In the genomic region with DNA sequence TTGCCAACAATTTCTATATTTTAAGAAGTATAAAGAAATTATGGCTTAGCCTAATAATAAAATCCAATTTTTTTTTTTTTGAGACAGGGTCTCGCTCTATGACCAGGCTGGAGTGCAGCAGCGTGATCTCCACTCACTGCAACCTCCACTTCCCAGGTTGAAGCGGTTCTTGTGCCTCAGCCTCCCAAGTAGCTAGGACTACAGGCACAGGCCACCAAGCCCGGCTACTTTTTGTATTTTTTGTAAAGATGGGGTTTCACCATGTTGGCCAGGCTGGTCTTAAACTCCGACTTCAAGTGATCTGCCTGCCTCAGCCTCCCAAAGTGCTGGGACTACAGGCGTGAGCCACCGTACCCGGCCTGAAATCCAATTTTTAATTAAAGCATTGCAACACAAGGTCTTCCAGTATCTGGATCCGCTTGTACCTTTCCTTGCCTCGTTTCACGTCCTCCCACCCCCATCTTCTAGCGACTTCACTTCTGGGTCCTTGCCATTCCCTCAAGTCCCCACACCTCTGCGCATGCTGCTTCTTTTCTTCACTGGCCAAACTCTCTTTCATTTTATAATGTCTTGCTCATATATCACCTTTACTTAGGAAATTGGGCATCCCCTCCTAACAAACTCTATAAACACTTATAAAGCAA, we compare ENCODE assay signal across 10 cellular contexts. TPM values are rescaled to one million over a fixed set of nuclear protein-coding genes. Genes with fewer than 3 reads are reported as not detected.
DNase-seq lines count a peak whose midpoint lies in the region; ATAC-seq and TF ChIP-seq lines count a peak whose summit lies in the region.
"Had no signal": no experiment of that assay in that cellular context is flagged by ENCODE, and none has a peak within 500 bp of the region (broad histone marks: within the 10 kb centered on the region; RNA-seq: fewer than 3 reads in every experiment).

No MANE protein-coding gene starts in this region.

- H3K27me3 ChIP-seq in sigmoid colon, result no peaks in the 10 kb centered on the region

- WGBS in sigmoid colon, 2 donors, result 69 to 74% methylated on average over 13 of the region's 13 CpGs

- H3K9me3 Mint-ChIP-seq in stimulated activated memory B cell treated with anti-CD40 and anti-IgM and Interleukin-4, amounts not matched to agents 10 μg/mL and 1 μg/mL and 100 μg/mL, for 72 hours, result no peaks in the 10 kb centered on the region
- H3K9me3 Mint-ChIP-seq: memory B cell had no signal

- H3K4me1 Mint-ChIP-seq in stimulated activated memory B cell treated with anti-CD40 and anti-IgM and Interleukin-4, amounts not matched to agents 10 μg/mL and 1 μg/mL and 100 μg/mL, for 72 hours, result peaks cover 62% of the 10 kb centered on the region

- TF ChIP-seq EP300 in sigmoid colon (IDR thresholded peaks at IDR 0.05), result no peak

- no peak overlapping the region for H3K4me3 Mint-ChIP-seq in stimulated activated memory B cell treated with anti-CD40 and anti-IgM and Interleukin-4, amounts not matched to agents 10 μg/mL and 1 μg/mL and 100 μg/mL, for 72 hours

- H3K9me3 ChIP-seq in sigmoid colon, result no peaks in the 10 kb centered on the region

- peaks cover 27% of the 10 kb centered on the region for H3K36me3 Mint-ChIP-seq in stimulated activated memory B cell treated with anti-CD40 and anti-IgM and Interleukin-4, amounts not matched to agents 10 μg/mL and 1 μg/mL and 100 μg/mL, for 72 hours

- no peaks in the 10 kb centered on the region for H3K27me3 Mint-ChIP-seq in stimulated activated memory B cell treated with anti-CD40 and anti-IgM and Interleukin-4, amounts not matched to agents 10 μg/mL and 1 μg/mL and 100 μg/mL, for 72 hours
- H3K27me3 Mint-ChIP-seq: memory B cell had no signal

- no peak for TF ChIP-seq CTCF in sigmoid colon (IDR thresholded peaks at IDR 0.05)

- peaks cover 0 to 66% (median 59%) of the 10 kb centered on the region in 4 donors for H3K4me1 ChIP-seq in sigmoid colon

- peak overlapping the region; percentile 97 for H3K4me3 ChIP-seq in GM08714 (ENCODE audit: low read length)
- peak overlapping the region in 3 of 4 donors; percentile 63 to 85 (median 83) for H3K4me3 ChIP-seq in sigmoid colon

- H3K36me3 ChIP-seq in sigmoid colon, result no peaks in the 10 kb centered on the region

- H3K27ac ChIP-seq in sigmoid colon, result peak overlapping the region; percentile 91 to 99 (median 97)

- DNase-seq in OCI-M1 (lab: John Stamatoyannopoulos, UW), result peak; percentile 58
- peak; percentile 27 to 31 for DNase-seq in erythroblast (lab: John Stamatoyannopoulos, UW)
- DNase-seq in sigmoid colon, result no peak
- no peak for DNase-seq in activated CD4-positive, alpha-beta T cell treated with anti-CD3 and anti-CD28 coated beads for 48 hours
- DNase-seq in putamen (ENCODE audit: low spot score), result no peak
- DNase-seq in SW480 (ENCODE audit: low spot score), result no peak
- DNase-seq: activated T-cell treated with anti-CD3 and anti-CD28 coated beads, Interleukin-2, amount 50 U/mL, for 1 hour had no signal

- intact Hi-C loops in sigmoid colon (cut with DNase I), result loop anchor here (5.0 to 10.0 kb wide), 3 partner anchors 142 to 392 kb away; partner anchors contain the start of gene ZZZ3

- H3K27ac Mint-ChIP-seq in stimulated activated memory B cell treated with anti-CD40 and anti-IgM and Interleukin-4, amounts not matched to agents 10 μg/mL and 1 μg/mL and 100 μg/mL, for 72 hours, result no peak overlapping the region
- H3K27ac Mint-ChIP-seq: memory B cell had no signal

- TF ChIP-seq POLR2A in erythroblast (IDR thresholded peaks at IDR 0.05; ENCODE audit: low read length), result no peak
- TF ChIP-seq POLR2A in sigmoid colon (IDR thresholded peaks at IDR 0.05), result no peak

- no peak for ATAC-seq in stimulated activated memory B cell treated with anti-CD40 and anti-IgM and Interleukin-4, amounts not matched to agents 10 μg/mL and 1 μg/mL and 100 μg/mL, for 72 hours

RNA-seq across cellular contexts. Expression of gene FUBP1, which starts 2.3 kb away (rescaled TPM):
- total RNA-seq in sigmoid colon, result 10 to 100 TPM; 60.6 to 79.2 (median 71.3) TPM
- 10 to 100 TPM; 20.8 to 60.4 (median 22.8) TPM for polyA plus RNA-seq in sigmoid colon

RNA-seq across cellular contexts. Expression of gene DNAJB4, which starts 28.2 kb away (rescaled TPM):
- 10 to 100 TPM; 29.6 to 41.7 (median 37.4) TPM for total RNA-seq in sigmoid colon
- 10 to 100 TPM in 2 of 3 donors, 1 to 10 TPM in 1; 7.8 to 16.2 (median 16.0) TPM for polyA plus RNA-seq in sigmoid colon

Comparison
In these comparisons a context has a peak if more than half of its experiments do, and no peak if none do; other contexts are left out.
1. DNase-seq: peak in OCI-M1 (single experiment) and erythroblast (2 of 2); none in sigmoid colon (single experiment), activated CD4-positive, alpha-beta T cell treated with anti-CD3 and anti-CD28 coated beads for 48 hours (single experiment), putamen (single experiment) and SW480 (single experiment).